10 cellular contexts compared by ENCODE assay signal in the genomic region with DNA sequence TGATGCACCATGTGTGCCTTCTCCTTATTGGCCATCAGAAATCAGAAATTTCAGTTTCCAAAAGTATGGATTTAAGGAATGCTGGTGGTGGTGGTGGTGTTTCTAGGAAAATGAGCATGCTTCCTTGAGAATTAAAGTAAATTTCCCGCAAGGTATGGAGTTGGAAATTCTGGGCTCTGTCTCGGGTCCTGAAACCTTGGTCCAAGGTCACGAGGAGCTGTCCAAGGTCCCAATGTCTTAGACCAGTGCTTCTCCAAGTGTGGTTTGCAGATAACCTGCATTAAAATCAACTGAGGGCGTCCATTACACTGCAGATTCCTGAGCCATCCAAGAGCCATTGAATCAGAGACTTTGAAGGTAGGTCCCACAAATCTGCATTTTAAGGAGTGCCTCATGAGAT.
DNase-seq lines count a peak whose midpoint lies in the region; ATAC-seq and TF ChIP-seq lines count a peak whose summit lies in the region.
"Had no signal": no experiment of that assay in that cellular context is flagged by ENCODE, and none has a peak within 500 bp of the region (broad histone marks: within the 10 kb centered on the region; RNA-seq: fewer than 3 reads in every experiment).

No MANE protein-coding gene starts in this region.

- no peak overlapping the region for H2BK15ac ChIP-seq in H9 (ENCODE audit: low read depth, low read length)

- no peak overlapping the region for H3K4me3 Mint-ChIP-seq in H9
- H3K4me3 Mint-ChIP-seq in T-cell = no peak overlapping the region

- TF ChIP-seq CTCF in A673 (conservative IDR thresholded peaks at IDR 0.05; ENCODE audit: low read depth, low read length) (no peak), H9 (conservative IDR thresholded peaks at IDR 0.05) (no peak), fibroblast of pulmonary artery (IDR thresholded peaks at IDR 0.05; ENCODE audit: low read length, missing control alignments) (no peak)

- no peak overlapping the region for H3K14ac ChIP-seq in H9 (ENCODE audit: insufficient read depth, low read length)

- BruUV-seq in A673 (replicated peaks; lab: Mats Ljungman, UMichigan) = no TSS peak

- H3K9ac ChIP-seq in H9 (ENCODE audit: extremely low read depth, insufficient read length, low read length) = no peak overlapping the region

- no peak overlapping the region for H3K4ac ChIP-seq in H9 (ENCODE audit: low read depth, low read length)

- no peak overlapping the region for H2AK5ac ChIP-seq in H9 (ENCODE audit: insufficient read length, low read length)

- no peak overlapping the region for H4K5ac ChIP-seq in H9 (ENCODE audit: insufficient read length, low read depth, low read length)

- H3K27me3 ChIP-seq in A673 (replicated peaks; ENCODE audit: insufficient read depth, low read depth, low read length, poor library complexity) (peaks cover 51% of the 10 kb centered on the region), H9 (ENCODE audit: insufficient read depth, low read length) (no peaks in the 10 kb centered on the region)

- ATAC-seq in T-cell (replicated peaks in 1 of 4) = no peak
- no peak for ATAC-seq in HG03139 (IDR thresholded peaks at IDR 0.05; ENCODE audit: unreplicated experiment)
- no peak for ATAC-seq in HG03460 (IDR thresholded peaks at IDR 0.05; ENCODE audit: unreplicated experiment)
- ATAC-seq: activated naive CD4-positive, alpha-beta T cell treated with anti-CD3 and anti-CD28 coated beads, Interleukin-2, amount 50 U/mL, for 72 hours; left ventricle myocardium superior had no signal

- H3K23ac ChIP-seq in H9 (ENCODE audit: insufficient read length, low read depth, low read length) = no peak overlapping the region

- no peak overlapping the region for H2AFZ ChIP-seq in H9 (ENCODE audit: low read length)

- CTCF ChIA-PET in A673 (lab: Charles Lee) (no interaction called here), T-cell (lab: Charles Lee) (interaction anchor here in 1 of 2 donors (0.9 to 1.3 kb wide), 3 partner anchors 10 to 251 kb away, joined by 3 to 4 read pairs (median 3); no protein-coding TSS in a partner anchor)

- H3K4me1 ChIP-seq in A673 (ENCODE audit: insufficient read depth, low read length, poor library complexity, severe bottlenecking) (peaks cover 4% of the 10 kb centered on the region), H9 (ENCODE audit: insufficient read depth, low read length) (no peaks in the 10 kb centered on the region)

- H3K4me3 ChIP-seq in A673 (ENCODE audit: low read depth, low read length, poor library complexity, severe bottlenecking) (no peak overlapping the region), fibroblast of pulmonary artery (replicated peaks; ENCODE audit: low read depth, low read length) (no peak overlapping the region)

- DNase-seq in A673 (ENCODE audit: low spot score) (peak; percentile 33), H9 (peak; percentile 54), T-cell (peak in 21 of 34 experiments; percentile 1 to 30 (median 14)), fibroblast of pulmonary artery (ENCODE audit: low read depth) (peak; percentile 75), NCI-H524 (lab: John Stamatoyannopoulos, UW) (no peak), COLO668 (lab: John Stamatoyannopoulos, UW; ENCODE audit: unreplicated experiment) (no peak)
- DNase-seq: left ventricle myocardium superior had no signal

- H2BK12ac ChIP-seq in H9 (ENCODE audit: insufficient read length, low read depth, low read length) = no peak overlapping the region

- POLR2A ChIA-PET in A673 (lab: Charles Lee; ENCODE audit: low non-redundant PET) (no interaction called here), T-cell (lab: Charles Lee) (interaction anchor here in 1 of 2 donors (0.6 kb wide), 1 partner anchor 151 kb away, joined by 3 read pairs; no protein-coding TSS in a partner anchor)

- no peak overlapping the region for H3K18ac ChIP-seq in H9 (ENCODE audit: insufficient read length, low read depth, low read length)

- WGBS in H9 (ENCODE audit: extremely low coverage, insufficient read length, low lambda C conversion rate) = no CpG with 5 or more reads among the region's 4 CpGs

- H3K27me3 Mint-ChIP-seq in H9 (ENCODE audit: low read depth) (peaks cover 22% of the 10 kb centered on the region), T-cell (peaks cover 32 to 46% of the 10 kb centered on the region in 2 donors)

- H3K56ac ChIP-seq in H9 (ENCODE audit: insufficient read length, low read depth, low read length) = no peak overlapping the region

- H3K36me3 Mint-ChIP-seq in H9 (ENCODE audit: insufficient read depth in 1 of 3, low read depth in 3 of 3) (no peaks in the 10 kb centered on the region), T-cell (no peaks in the 10 kb centered on the region)

- no peak overlapping the region for H3T11ph ChIP-seq in H9 (ENCODE audit: low read length)

- H4K20me1 ChIP-seq in H9 (ENCODE audit: control insufficient read depth, insufficient read depth, insufficient read length) = no peaks in the 10 kb centered on the region

- H2BK120ac ChIP-seq in H9 (ENCODE audit: low read depth, low read length, poor library complexity, severe bottlenecking) = no peak overlapping the region

- peaks cover 7% of the 10 kb centered on the region for H3K23me2 ChIP-seq in H9 (ENCODE audit: insufficient read length, low read depth, low read length, poor library complexity, severe bottlenecking)

- H2BK5ac ChIP-seq in H9 (ENCODE audit: insufficient read length, low read length) = no peak overlapping the region

- H3K27ac Mint-ChIP-seq in H9 (no peak overlapping the region), T-cell (no peak overlapping the region)
- H3K27ac Mint-ChIP-seq: activated naive CD4-positive, alpha-beta T cell treated with anti-CD3 and anti-CD28 coated beads, Interleukin-2, amount 50 U/mL, for 72 hours had no signal

- H3K4me1 Mint-ChIP-seq in H9 (peaks cover 6% of the 10 kb centered on the region in 2 experiments), T-cell (peaks cover 8 to 11% (median 11%) of the 10 kb centered on the region in 3 donors)

- no peak overlapping the region for H4K8ac ChIP-seq in H9 (replicated peaks; ENCODE audit: insufficient read length, low read depth, low read length)

- H3K4me2 ChIP-seq in H9 (ENCODE audit: insufficient read depth, insufficient read length, low read length) = no peak overlapping the region

- no peak overlapping the region for H3K27ac ChIP-seq in A673 (ENCODE audit: low read depth, low read length, poor library complexity, severe bottlenecking)
- no peak overlapping the region for H3K27ac ChIP-seq in H9 (ENCODE audit: insufficient read length, low read depth, low read length)

- no peak overlapping the region for H4K91ac ChIP-seq in H9 (ENCODE audit: insufficient read length, low read depth, low read length)

- H2BK20ac ChIP-seq in H9 (ENCODE audit: low read depth, low read length, poor library complexity, severe bottlenecking) = no peak overlapping the region

- H3K9me3 Mint-ChIP-seq in H9 (no peaks in the 10 kb centered on the region), T-cell (no peaks in the 10 kb centered on the region)
- H3K9me3 Mint-ChIP-seq: activated naive CD4-positive, alpha-beta T cell treated with anti-CD3 and anti-CD28 coated beads, Interleukin-2, amount 50 U/mL, for 72 hours had no signal

- no peaks in the 10 kb centered on the region for H3K79me2 ChIP-seq in H9 (ENCODE audit: insufficient read depth, low read length)

- no peaks in the 10 kb centered on the region for H3K79me1 ChIP-seq in H9 (ENCODE audit: insufficient read depth, low read depth, low read length, poor library complexity, severe bottlenecking)

- H3K36me3 ChIP-seq in A673 (ENCODE audit: insufficient read depth, low read length, poor library complexity, severe bottlenecking) = no peaks in the 10 kb centered on the region

- intact Hi-C loops in A673 (cut with micrococcal nuclease; ENCODE audit: unreplicated experiment) = no loop called here

- H3K9me3 ChIP-seq in A673 (ENCODE audit: low read depth, low read length, poor library complexity, severe bottlenecking) (no peaks in the 10 kb centered on the region), H9 (ENCODE audit: control insufficient read depth, low read depth, low read length) (no peaks in the 10 kb centered on the region)

Comparison
In these comparisons a context has a peak if more than half of its experiments do, and no peak if none do; other contexts are left out.
1. DNase-seq: peak in A673 (single experiment), H9 (single experiment), T-cell (21 of 34) and fibroblast of pulmonary artery (single experiment); none in NCI-H524 (0 of 2) and COLO668 (single experiment).